8 cellular contexts compared by ENCODE assay signal in genomic region chr20:32052090-32052791, GRCh38. TPM values are rescaled to one million over a fixed set of nuclear protein-coding genes. Genes with fewer than 3 reads are reported as not detected.
DNase-seq lines count a peak whose midpoint lies in the region; ATAC-seq and TF ChIP-seq lines count a peak whose summit lies in the region.

Gene HCK (plus strand): TSS chr20:32052242.

- DNase-seq in GM10266 (ENCODE audit: extremely low spot score) (peak; percentile 69), MV-4-11 (lab: John Stamatoyannopoulos, UW) (peak; percentile 75), G401 (ENCODE audit: low spot score) (no peak), dermis blood vessel endothelial cell (no peak)

- no peaks in the 10 kb centered on the region for H3K9me3 ChIP-seq in parathyroid adenoma (ENCODE audit: control insufficient read depth, low read length)

- no peak for TF ChIP-seq CTCF in GM10266 (IDR thresholded peaks at IDR 0.05; ENCODE audit: control insufficient read depth, insufficient read depth, low read depth, missing control alignments)
- no peak for TF ChIP-seq CTCF in parathyroid adenoma (IDR thresholded peaks at IDR 0.05)

- H3K79me2 ChIP-seq in parathyroid adenoma = no peaks in the 10 kb centered on the region

- peak; percentile 71 for ATAC-seq in esophagus mucosa
- ATAC-seq in HG03520 (IDR thresholded peaks at IDR 0.05; ENCODE audit: unreplicated experiment) = no peak
- ATAC-seq in GM21528 (IDR thresholded peaks at IDR 0.05; ENCODE audit: low FRiP score, unreplicated experiment) = no peak

- no peaks in the 10 kb centered on the region for H3K4me1 ChIP-seq in parathyroid adenoma

- H3K4me2 ChIP-seq in parathyroid adenoma (ENCODE audit: low read length) = peak within 1 kb of the TSS; percentile 63

- H3K27me3 ChIP-seq in parathyroid adenoma (ENCODE audit: control insufficient read depth, insufficient read depth, low read length) = peaks cover 17% of the 10 kb centered on the region

- peak within 1 kb of the TSS; percentile 84 for H2AFZ ChIP-seq in parathyroid adenoma

- peak within 1 kb of the TSS; percentile 11 for H3K4me3 ChIP-seq in parathyroid adenoma (ENCODE audit: low read depth, low read length)

- no peak within 1 kb of the TSS for H3K27ac ChIP-seq in parathyroid adenoma

- no peak within 1 kb of the TSS for H3K9ac ChIP-seq in parathyroid adenoma

- in situ Hi-C loops in G401 (cut with HindIII; ENCODE audit: low sequenced_read_pairs) = no loop called here

- no peaks in the 10 kb centered on the region for H3K36me3 ChIP-seq in parathyroid adenoma (ENCODE audit: control insufficient read depth, insufficient read depth, low read length)

RNA-seq across cellular contexts. Expression of gene HCK, which starts in this region (rescaled TPM):
- total RNA-seq in esophagus mucosa (2.9 TPM), dermis blood vessel endothelial cell (not detected in 2 replicates)
- total RNA-seq in G401 (2014; rRNA removed; shearing (Covaris generic)) = 0.12 and 0.41 TPM in 2 replicates

Comparison
In these comparisons a context has a peak if more than half of its experiments do, and no peak if none do; other contexts are left out.
1. DNase-seq: peak in GM10266 (single experiment) and MV-4-11 (single experiment); none in G401 (single experiment) and dermis blood vessel endothelial cell (single experiment).